8 cellular contexts compared by ENCODE assay signal in the genomic region with DNA sequence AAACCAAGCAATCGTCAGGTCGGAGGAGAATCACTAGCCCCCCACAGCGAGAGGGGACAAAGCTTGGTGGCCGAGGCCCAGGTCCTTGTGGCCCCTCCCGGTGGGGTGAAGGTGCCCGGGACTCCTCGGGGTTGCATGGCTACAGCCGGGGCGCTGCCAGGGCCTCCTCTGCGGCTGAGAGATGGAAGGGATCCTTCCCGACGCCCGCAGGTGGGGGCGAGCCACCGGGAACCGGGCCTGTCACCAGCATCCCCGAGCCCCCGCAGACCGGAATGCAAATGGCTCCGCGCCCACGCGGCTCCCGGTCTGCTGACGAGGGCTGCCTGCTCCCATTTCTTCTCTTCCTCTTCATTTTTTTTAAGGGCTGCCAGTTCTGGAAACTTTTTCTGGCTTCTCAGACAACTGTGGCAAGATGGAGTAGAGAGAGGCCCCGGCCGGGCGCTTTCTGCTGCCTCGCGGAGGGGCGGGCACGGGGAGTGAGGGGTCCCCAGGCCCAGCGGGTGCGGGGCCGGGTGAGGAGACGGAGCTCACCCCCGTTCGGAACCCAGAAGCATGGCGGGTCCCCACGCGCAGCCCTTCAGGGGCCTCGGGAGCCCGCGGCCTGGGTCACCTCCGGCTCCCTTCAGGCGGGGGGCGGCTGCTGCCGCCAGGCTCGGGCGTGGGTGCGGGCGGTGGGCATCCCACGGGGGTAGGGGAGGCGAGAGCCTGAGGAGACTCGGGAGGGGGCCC. TPM values are rescaled to one million over a fixed set of nuclear protein-coding genes. Genes with fewer than 3 reads are reported as not detected.
DNase-seq lines count a peak whose midpoint lies in the region; ATAC-seq and TF ChIP-seq lines count a peak whose summit lies in the region.

No MANE protein-coding gene starts in this region.

- DNase-seq in AG08396 (ENCODE audit: low spot score): peak; percentile 68
- no peak for DNase-seq in SJSA1 (ENCODE audit: low read depth in 1 of 2, low spot score in 2 of 2)
- DNase-seq in epithelial cell of prostate (ENCODE audit: low read depth, low spot score): no peak
- no peak for DNase-seq in neural crest cell (ENCODE audit: low read depth, low spot score)
- no peak for DNase-seq in activated gamma-delta T cell treated with Interleukin-2 at 50 U/mL for 16 hours
- DNase-seq in NCI-H187 (lab: John Stamatoyannopoulos, UW): no peak
- no peak for DNase-seq in SHP77 treated with DMSO at 0.1 percent for 48 hours (lab: John Stamatoyannopoulos, UW)

- H3K36me3 Mint-ChIP-seq in neural crest cell (ENCODE audit: low read depth): no peaks in the 10 kb centered on the region

- H3K4me3 ChIP-seq in SJSA1: peak overlapping the region; percentile 55

- H3K4me3 Mint-ChIP-seq in neural crest cell: peak overlapping the region; percentile 91

- H3K9me3 Mint-ChIP-seq in neural crest cell: no peaks in the 10 kb centered on the region

- H3K9me3 ChIP-seq in SJSA1 (replicated peaks): no peaks in the 10 kb centered on the region

- H3K4me1 ChIP-seq in SJSA1 (replicated peaks): peaks cover 13% of the 10 kb centered on the region

- no peaks in the 10 kb centered on the region for H3K27me3 ChIP-seq in SJSA1 (replicated peaks)

- peak; percentile 12 for ATAC-seq in GM21515 (IDR thresholded peaks at IDR 0.05; ENCODE audit: unreplicated experiment)

- no peaks in the 10 kb centered on the region for H3K27me3 Mint-ChIP-seq in neural crest cell (ENCODE audit: low read depth)

- no peaks in the 10 kb centered on the region; the same call in 1 of the 2 replicates for H3K36me3 ChIP-seq in SJSA1

- no peak overlapping the region for H3K27ac ChIP-seq in SJSA1
- H3K27ac ChIP-seq in epithelial cell of prostate: peak overlapping the region; percentile 50

- no peak overlapping the region for H3K27ac Mint-ChIP-seq in neural crest cell (ENCODE audit: unreplicated experiment)

- H3K4me1 Mint-ChIP-seq in neural crest cell: peaks cover 13% of the 10 kb centered on the region

- no peak for TF ChIP-seq CTCF in neural crest cell (conservative IDR thresholded peaks at IDR 0.05)

RNA-seq across cellular contexts. Expression of a gene that starts 27.5 kb away (rescaled TPM):
- 1.7 and 8.2 TPM in 2 replicates for total RNA-seq in SJSA1 (2014; rRNA removed; shearing (Covaris generic))
- 3.9 and 4.1 TPM in 2 replicates for total RNA-seq in neural crest cell

RNA-seq across cellular contexts. Expression of a gene that starts 33.5 kb away (rescaled TPM):
- total RNA-seq in SJSA1 (2014; rRNA removed; shearing (Covaris generic)): 0.13 and 0.84 TPM in 2 replicates
- 1.9 TPM in 2 replicates for total RNA-seq in neural crest cell

RNA-seq across cellular contexts. Expression of a gene that starts 59.8 kb away (rescaled TPM):
- 44.8 and 44.9 TPM in 2 replicates for total RNA-seq in SJSA1 (2014; rRNA removed; shearing (Covaris generic))
- 117 and 122 TPM in 2 replicates for total RNA-seq in neural crest cell
